Comparison of ENCODE assay signal across 23 cellular contexts in the genomic region with DNA sequence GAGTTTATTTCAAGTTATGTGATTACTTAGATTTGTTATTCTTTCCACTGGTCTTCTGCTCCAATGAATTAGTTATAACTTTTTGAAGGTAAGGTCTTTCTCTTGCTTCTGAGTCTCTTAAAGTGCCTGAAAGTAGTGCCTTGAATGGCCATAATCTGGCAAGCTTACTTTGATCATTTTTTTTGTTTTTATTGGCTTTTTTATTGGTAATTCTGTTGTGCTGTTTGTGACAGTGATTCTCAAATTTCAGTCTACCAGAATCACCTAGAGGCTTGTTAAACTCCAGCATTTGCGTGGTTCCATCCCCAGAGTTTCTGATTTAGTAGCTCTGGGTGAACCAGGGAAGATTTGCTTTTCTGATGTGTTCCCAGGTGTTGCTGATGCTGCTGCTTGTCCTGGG.
DNase-seq lines count a peak whose midpoint lies in the region; ATAC-seq and TF ChIP-seq lines count a peak whose summit lies in the region.
"Had no signal": no experiment of that assay in that cellular context is flagged by ENCODE, and none has a peak within 500 bp of the region (broad histone marks: within the 10 kb centered on the region; RNA-seq: fewer than 3 reads in every experiment).

No MANE protein-coding gene starts in this region.

- peaks cover 6% of the 10 kb centered on the region for H3K36me3 Mint-ChIP-seq in activated naive CD4-positive, alpha-beta T cell treated with anti-CD3 and anti-CD28 coated beads, Interleukin-2, amount 50 U/mL, for 24 hours
- H3K36me3 Mint-ChIP-seq in effector memory CD8-positive, alpha-beta T cell (ENCODE audit: insufficient read depth), result peaks cover 15% of the 10 kb centered on the region
- H3K36me3 Mint-ChIP-seq in nephron progenitor cell (ENCODE audit: low read depth) (peaks cover 28% of the 10 kb centered on the region), natural killer cell (no peaks in the 10 kb centered on the region)

- no peak overlapping the region for H3K27ac ChIP-seq in HEK293 (ENCODE audit: extremely low read depth, low read depth, low read length)
- H3K27ac ChIP-seq: Peyer's patch, SJCRH30 had no signal

- H3K4me1 ChIP-seq in HEK293 (ENCODE audit: control insufficient read depth, insufficient read depth, low read length), result no peaks in the 10 kb centered on the region; the same call in 1 of the 2 replicates
- H3K4me1 ChIP-seq: Peyer's patch, SJCRH30 had no signal

- H3K27me3 Mint-ChIP-seq in activated naive CD4-positive, alpha-beta T cell treated with anti-CD3 and anti-CD28 coated beads, Interleukin-2, amount 50 U/mL, for 24 hours, result no peaks in the 10 kb centered on the region
- no peaks in the 10 kb centered on the region for H3K27me3 Mint-ChIP-seq in effector memory CD8-positive, alpha-beta T cell
- no peaks in the 10 kb centered on the region for H3K27me3 Mint-ChIP-seq in nephron progenitor cell (ENCODE audit: low read depth, poor library complexity)
- no peaks in the 10 kb centered on the region for H3K27me3 Mint-ChIP-seq in natural killer cell (ENCODE audit: low read depth in 2 of 2)
- H3K27me3 Mint-ChIP-seq: IgD-negative memory B cell had no signal

- no peak for ATAC-seq in effector memory CD8-positive, alpha-beta T cell (replicated peaks)
- ATAC-seq in GM18861 (IDR thresholded peaks at IDR 0.05; ENCODE audit: unreplicated experiment) (no peak), natural killer cell (no peak)

- H3K9me3 ChIP-seq in HEK293 (ENCODE audit: control insufficient read depth, insufficient read depth, low read depth, low read length), result no peaks in the 10 kb centered on the region
- H3K9me3 ChIP-seq: HAP-1, Peyer's patch, SJCRH30 had no signal

- H3K36me3 ChIP-seq in HEK293 (ENCODE audit: control insufficient read depth in 2 of 2, insufficient read depth in 1 of 2, low read length in 2 of 2), result peaks cover 0 to 7% of the 10 kb centered on the region in 2 experiments; a peak in 1 of 3 replicates
- H3K36me3 ChIP-seq: HAP-1 had no signal

- intact Hi-C loops in natural killer cell (cut with micrococcal nuclease), result no loop called here

- DNase-seq in activated naive CD4-positive, alpha-beta T cell (lab: John Stamatoyannopoulos, UW), result no peak
- DNase-seq in effector memory CD8-positive, alpha-beta T cell, result no peak
- DNase-seq in nephron progenitor cell, result no peak
- DNase-seq in natural killer cell, result no peak
- no peak for DNase-seq in NCI-H128 (lab: John Stamatoyannopoulos, UW; ENCODE audit: unreplicated experiment)
- DNase-seq: 8988T, C1 segment of cervical spinal cord, DMS53, GDM1, MV-4-11, NCI-H1105 treated with DMSO at 0.1 percent for 48 hours, NCI-H1694, NCI-H2081 treated with DMSO at 0.1 percent for 48 hours, NCI-H2171 treated with DMSO at 0.1 percent for 48 hours, NCI-H524 treated with DMSO at 0.1 percent for 48 hours, NCI-H82, Peyer's patch, SJCRH30 had no signal

- no peak overlapping the region for H3K4me3 ChIP-seq in HEK293 (ENCODE audit: low read depth, low read length)
- H3K4me3 ChIP-seq: HAP-1, Peyer's patch, SJCRH30 had no signal

- POLR2A ChIA-PET in HEK293 (lab: Yijun Ruan, JAX), result interaction anchor here (0.6 kb wide), 1 partner anchor 86 kb away, joined by 3 read pairs; no protein-coding TSS in a partner anchor

- CTCF ChIA-PET in HEK293 (lab: Yijun Ruan, JAX), result no interaction called here

- no peaks in the 10 kb centered on the region for H3K9me3 Mint-ChIP-seq in activated naive CD4-positive, alpha-beta T cell treated with anti-CD3 and anti-CD28 coated beads, Interleukin-2, amount 50 U/mL, for 24 hours
- no peaks in the 10 kb centered on the region for H3K9me3 Mint-ChIP-seq in effector memory CD8-positive, alpha-beta T cell
- H3K9me3 Mint-ChIP-seq in nephron progenitor cell, result no peaks in the 10 kb centered on the region
- H3K9me3 Mint-ChIP-seq in natural killer cell, result no peaks in the 10 kb centered on the region
- H3K9me3 Mint-ChIP-seq: IgD-negative memory B cell had no signal

- H3K4me3 Mint-ChIP-seq in activated naive CD4-positive, alpha-beta T cell treated with anti-CD3 and anti-CD28 coated beads, Interleukin-2, amount 50 U/mL, for 24 hours, result no peak overlapping the region
- H3K4me3 Mint-ChIP-seq in effector memory CD8-positive, alpha-beta T cell, result no peak overlapping the region
- no peak overlapping the region for H3K4me3 Mint-ChIP-seq in nephron progenitor cell
- H3K4me3 Mint-ChIP-seq in natural killer cell, result no peak overlapping the region
- H3K4me3 Mint-ChIP-seq: IgD-negative memory B cell had no signal

- H3K4me1 Mint-ChIP-seq in activated naive CD4-positive, alpha-beta T cell treated with anti-CD3 and anti-CD28 coated beads, Interleukin-2, amount 50 U/mL, for 24 hours, result peaks cover 29% of the 10 kb centered on the region
- peaks cover 5 to 21% of the 10 kb centered on the region in 2 donors for H3K4me1 Mint-ChIP-seq in effector memory CD8-positive, alpha-beta T cell (ENCODE audit: low read depth in 2 of 2)
- H3K4me1 Mint-ChIP-seq in nephron progenitor cell (peaks cover 12% of the 10 kb centered on the region), natural killer cell (peaks cover 15 to 22% of the 10 kb centered on the region in 2 donors)

- no peak for TF ChIP-seq CTCF in HEK293 (tag by site-specific recombination; IDR thresholded peaks at IDR 0.05)
- TF ChIP-seq CTCF in nephron progenitor cell (IDR thresholded peaks at IDR 0.05), result no peak
- no peak for TF ChIP-seq CTCF in natural killer cell (IDR thresholded peaks at IDR 0.05)

- peak overlapping the region; percentile 62 for H3K27ac Mint-ChIP-seq in activated naive CD4-positive, alpha-beta T cell treated with anti-CD3 and anti-CD28 coated beads, Interleukin-2, amount 50 U/mL, for 24 hours
- H3K27ac Mint-ChIP-seq in effector memory CD8-positive, alpha-beta T cell, result peak overlapping the region; percentile 33 to 49
- H3K27ac Mint-ChIP-seq in nephron progenitor cell (peak overlapping the region; percentile 77), natural killer cell (peak overlapping the region in 1 of 2 donors; percentile 56)

TF ChIP-seq in HEK293, 187 proteins besides CTCF, POLR2A, EP300 and RAD21:
- TF ChIP-seq YY2 (tag by site-specific recombination; IDR thresholded peaks at IDR 0.05) (no peak), HOXA7 (CRISPR knock-in tag; IDR thresholded peaks at IDR 0.05; ENCODE audit: borderline replicate concordance) (no peak), FEZF1 (tag by site-specific recombination; IDR thresholded peaks at IDR 0.05) (peak; percentile 93), PRDM6 (tag by site-specific recombination; IDR thresholded peaks at IDR 0.05) (peak; percentile 55), PRDM1 (tag by site-specific recombination; IDR thresholded peaks at IDR 0.05) (no peak), ZSCAN30 (tag by site-specific recombination; IDR thresholded peaks at IDR 0.05) (0 out of 2 replicates have a peak, but pooled peaks have one; percentile 33)
